ENCODE assay signal across 2 cellular contexts in the genomic region with DNA sequence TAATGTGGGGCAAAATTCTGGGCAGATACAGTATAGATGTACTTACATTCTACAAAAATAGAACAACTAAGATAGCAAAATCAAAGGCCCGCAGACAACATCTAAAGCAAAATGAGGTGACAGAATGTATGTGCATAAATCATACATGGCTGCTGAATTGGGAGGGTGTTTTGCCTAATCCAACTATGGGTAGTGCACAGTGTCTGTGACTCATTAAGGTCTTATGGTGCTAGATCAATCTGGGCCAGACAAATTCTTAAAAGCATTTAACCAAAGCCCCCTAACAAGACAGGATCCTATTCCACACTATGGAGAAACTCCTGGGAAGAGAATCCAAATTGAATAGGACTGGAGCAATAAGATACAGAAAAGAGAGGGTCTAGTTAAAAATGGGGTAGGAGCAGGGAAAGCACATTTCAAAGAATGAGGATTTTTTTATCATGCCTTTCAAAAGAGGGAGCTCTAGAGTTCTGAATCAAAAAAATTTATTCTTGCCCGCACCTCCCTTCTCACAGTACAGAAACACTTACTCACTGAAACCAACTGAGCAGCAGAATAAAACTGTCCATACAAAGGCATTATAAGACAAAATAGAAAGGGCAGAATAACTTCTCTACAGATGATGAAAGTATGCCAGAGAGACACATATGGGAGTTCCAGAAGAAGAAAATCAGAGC.
TF ChIP-seq lines count a peak whose summit lies in the region.

No MANE protein-coding gene starts in this region.

TF ChIP-seq in GM23338, 12 proteins besides CTCF, POLR2A, EP300 and RAD21 (continued from another document and continues in another):
- TF ChIP-seq, protein P1, sequence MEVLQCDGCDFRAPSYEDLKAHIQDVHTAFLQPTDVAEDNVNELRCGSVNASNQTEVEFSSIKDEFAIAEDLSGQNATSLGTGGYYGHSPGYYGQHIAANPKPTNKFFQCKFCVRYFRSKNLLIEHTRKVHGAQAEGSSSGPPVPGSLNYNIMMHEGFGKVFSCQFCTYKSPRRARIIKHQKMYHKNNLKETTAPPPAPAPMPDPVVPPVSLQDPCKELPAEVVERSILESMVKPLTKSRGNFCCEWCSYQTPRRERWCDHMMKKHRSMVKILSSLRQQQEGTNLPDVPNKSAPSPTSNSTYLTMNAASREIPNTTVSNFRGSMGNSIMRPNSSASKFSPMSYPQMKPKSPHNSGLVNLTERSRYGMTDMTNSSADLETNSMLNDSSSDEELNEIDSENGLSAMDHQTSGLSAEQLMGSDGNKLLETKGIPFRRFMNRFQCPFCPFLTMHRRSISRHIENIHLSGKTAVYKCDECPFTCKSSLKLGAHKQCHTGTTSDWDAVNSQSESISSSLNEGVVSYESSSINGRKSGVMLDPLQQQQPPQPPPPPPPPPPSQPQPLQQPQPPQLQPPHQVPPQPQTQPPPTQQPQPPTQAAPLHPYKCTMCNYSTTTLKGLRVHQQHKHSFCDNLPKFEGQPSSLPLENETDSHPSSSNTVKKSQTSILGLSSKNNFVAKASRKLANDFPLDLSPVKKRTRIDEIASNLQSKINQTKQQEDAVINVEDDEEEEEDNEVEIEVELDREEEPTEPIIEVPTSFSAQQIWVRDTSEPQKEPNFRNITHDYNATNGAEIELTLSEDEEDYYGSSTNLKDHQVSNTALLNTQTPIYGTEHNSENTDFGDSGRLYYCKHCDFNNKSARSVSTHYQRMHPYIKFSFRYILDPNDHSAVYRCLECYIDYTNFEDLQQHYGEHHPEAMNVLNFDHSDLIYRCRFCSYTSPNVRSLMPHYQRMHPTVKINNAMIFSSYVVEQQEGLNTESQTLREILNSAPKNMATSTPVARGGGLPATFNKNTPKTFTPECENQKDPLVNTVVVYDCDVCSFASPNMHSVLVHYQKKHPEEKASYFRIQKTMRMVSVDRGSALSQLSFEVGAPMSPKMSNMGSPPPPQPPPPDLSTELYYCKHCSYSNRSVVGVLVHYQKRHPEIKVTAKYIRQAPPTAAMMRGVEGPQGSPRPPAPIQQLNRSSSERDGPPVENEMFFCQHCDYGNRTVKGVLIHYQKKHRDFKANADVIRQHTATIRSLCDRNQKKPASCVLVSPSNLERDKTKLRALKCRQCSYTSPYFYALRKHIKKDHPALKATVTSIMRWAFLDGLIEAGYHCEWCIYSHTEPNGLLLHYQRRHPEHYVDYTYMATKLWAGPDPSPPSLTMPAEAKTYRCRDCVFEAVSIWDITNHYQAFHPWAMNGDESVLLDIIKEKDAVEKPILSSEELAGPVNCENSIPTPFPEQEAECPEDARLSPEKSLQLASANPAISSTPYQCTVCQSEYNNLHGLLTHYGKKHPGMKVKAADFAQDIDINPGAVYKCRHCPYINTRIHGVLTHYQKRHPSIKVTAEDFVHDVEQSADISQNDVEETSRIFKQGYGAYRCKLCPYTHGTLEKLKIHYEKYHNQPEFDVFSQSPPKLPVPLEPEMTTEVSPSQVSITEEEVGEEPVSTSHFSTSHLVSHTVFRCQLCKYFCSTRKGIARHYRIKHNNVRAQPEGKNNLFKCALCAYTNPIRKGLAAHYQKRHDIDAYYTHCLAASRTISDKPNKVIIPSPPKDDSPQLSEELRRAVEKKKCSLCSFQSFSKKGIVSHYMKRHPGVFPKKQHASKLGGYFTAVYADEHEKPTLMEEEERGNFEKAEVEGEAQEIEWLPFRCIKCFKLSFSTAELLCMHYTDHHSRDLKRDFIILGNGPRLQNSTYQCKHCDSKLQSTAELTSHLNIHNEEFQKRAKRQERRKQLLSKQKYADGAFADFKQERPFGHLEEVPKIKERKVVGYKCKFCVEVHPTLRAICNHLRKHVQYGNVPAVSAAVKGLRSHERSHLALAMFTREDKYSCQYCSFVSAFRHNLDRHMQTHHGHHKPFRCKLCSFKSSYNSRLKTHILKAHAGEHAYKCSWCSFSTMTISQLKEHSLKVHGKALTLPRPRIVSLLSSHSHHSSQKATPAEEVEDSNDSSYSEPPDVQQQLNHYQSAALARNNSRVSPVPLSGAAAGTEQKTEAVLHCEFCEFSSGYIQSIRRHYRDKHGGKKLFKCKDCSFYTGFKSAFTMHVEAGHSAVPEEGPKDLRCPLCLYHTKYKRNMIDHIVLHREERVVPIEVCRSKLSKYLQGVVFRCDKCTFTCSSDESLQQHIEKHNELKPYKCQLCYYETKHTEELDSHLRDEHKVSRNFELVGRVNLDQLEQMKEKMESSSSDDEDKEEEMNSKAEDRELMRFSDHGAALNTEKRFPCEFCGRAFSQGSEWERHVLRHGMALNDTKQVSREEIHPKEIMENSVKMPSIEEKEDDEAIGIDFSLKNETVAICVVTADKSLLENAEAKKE (CRISPR knock-in tag; IDR thresholded peaks at IDR 0.05), result no peak
- TF ChIP-seq EZH2 (IDR thresholded peaks at IDR 0.05; ENCODE audit: low read depth, unreplicated experiment) (no peak), ZNF114 (CRISPR knock-in tag; IDR thresholded peaks at IDR 0.05) (no peak), REST (IDR thresholded peaks at IDR 0.05; ENCODE audit: unreplicated experiment) (no peak), EZH2phosphoT487 (IDR thresholded peaks at IDR 0.05; ENCODE audit: unreplicated experiment) (no peak), ZNF331 (CRISPR knock-in tag; IDR thresholded peaks at IDR 0.05; ENCODE audit: low read depth) (no peak), JUNB (IDR thresholded peaks at IDR 0.05; ENCODE audit: unreplicated experiment) (no peak)
- TF ChIP-seq, protein P2, sequence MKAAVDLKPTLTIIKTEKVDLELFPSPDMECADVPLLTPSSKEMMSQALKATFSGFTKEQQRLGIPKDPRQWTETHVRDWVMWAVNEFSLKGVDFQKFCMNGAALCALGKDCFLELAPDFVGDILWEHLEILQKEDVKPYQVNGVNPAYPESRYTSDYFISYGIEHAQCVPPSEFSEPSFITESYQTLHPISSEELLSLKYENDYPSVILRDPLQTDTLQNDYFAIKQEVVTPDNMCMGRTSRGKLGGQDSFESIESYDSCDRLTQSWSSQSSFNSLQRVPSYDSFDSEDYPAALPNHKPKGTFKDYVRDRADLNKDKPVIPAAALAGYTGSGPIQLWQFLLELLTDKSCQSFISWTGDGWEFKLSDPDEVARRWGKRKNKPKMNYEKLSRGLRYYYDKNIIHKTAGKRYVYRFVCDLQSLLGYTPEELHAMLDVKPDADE (IDR thresholded peaks at IDR 0.05), result no peak

TF ChIP-seq in SK-N-SH treated with all-trans-retinoic acid at 6 μM for 48 hours, 23 proteins besides CTCF, POLR2A, EP300 and RAD21 (continued from another document):
- no peak for TF ChIP-seq TCF4 (CRISPR knock-in tag; IDR thresholded peaks at IDR 0.05; ENCODE audit: borderline replicate concordance)
- TF ChIP-seq CSDC2 (CRISPR knock-in tag; IDR thresholded peaks at IDR 0.05), result no peak
- TF ChIP-seq ESRRG (CRISPR knock-in tag; IDR thresholded peaks at IDR 0.05), result no peak
- no peak for TF ChIP-seq RARB (CRISPR knock-in tag; IDR thresholded peaks at IDR 0.05)
